In genomic region chr13:64684685-64685431, GRCh38 we compare ENCODE assay signal across 1 cellular context.
A peak's percentile ranks its signal among the peaks of the same experiment; 100 is the strongest.
TF ChIP-seq lines count a peak whose summit lies in the region.

No MANE protein-coding gene starts in this region.

TF ChIP-seq in H1, 55 proteins besides CTCF, POLR2A, EP300 and RAD21 (continued from another document):
- TF ChIP-seq BRCA1 (IDR thresholded peaks at IDR 0.05; ENCODE audit: low read depth, low read length) (no peak), HDAC2 (IDR thresholded peaks at IDR 0.05; ENCODE audit: borderline replicate concordance in 1 of 2, low read depth in 2 of 2, low read length in 2 of 2) (no peak; a peak in 1 of 4 replicates), GABPA (IDR thresholded peaks at IDR 0.05; ENCODE audit: borderline replicate concordance, insufficient read depth, low read length) (no peak), TCF12 (IDR thresholded peaks at IDR 0.05; ENCODE audit: low read depth, low read length) (no peak), EZH2 (IDR thresholded peaks at IDR 0.05; ENCODE audit: low read depth, low read length, severe bottlenecking) (no peak), JUN (IDR thresholded peaks at IDR 0.05; ENCODE audit: low read depth, low read length) (0 out of 2 replicates have a peak, but pooled peaks have one; percentile 13), SIX5 (IDR thresholded peaks at IDR 0.05; ENCODE audit: low read depth, low read length) (no peak), CHD2 (IDR thresholded peaks at IDR 0.05; ENCODE audit: low read length) (no peak), RFX5 (IDR thresholded peaks at IDR 0.05; ENCODE audit: borderline replicate concordance, low read depth, low read length) (no peak), ATF2 (IDR thresholded peaks at IDR 0.05; ENCODE audit: low read length) (no peak), CHD1 (IDR thresholded peaks at IDR 0.05; ENCODE audit: low read depth, low read length) (no peak), E2F6 (IDR thresholded peaks at IDR 0.05) (no peak), CREB1 (IDR thresholded peaks at IDR 0.05) (no peak), TBP (IDR thresholded peaks at IDR 0.05; ENCODE audit: low read depth, low read length) (no peak), SAP30 (IDR thresholded peaks at IDR 0.05; ENCODE audit: insufficient read depth, insufficient replicate concordance, low read length) (no peak), SRF (IDR thresholded peaks at IDR 0.05; ENCODE audit: low read depth, low read length) (no peak), TAF1 (IDR thresholded peaks at IDR 0.05; ENCODE audit: low read depth, low read length) (no peak), NANOG (IDR thresholded peaks at IDR 0.05; ENCODE audit: insufficient read depth, low read depth, low read length, poor library complexity, severe bottlenecking) (peak; percentile 58), POLR2AphosphoS5 (IDR thresholded peaks at IDR 0.05; ENCODE audit: low read depth, low read length) (no peak), RBBP5 (IDR thresholded peaks at IDR 0.05; ENCODE audit: borderline replicate concordance, low read depth, low read length) (no peak), SP2 (IDR thresholded peaks at IDR 0.05; ENCODE audit: low read length) (no peak), MAX (IDR thresholded peaks at IDR 0.05) (peak; percentile 32; the same call in 1 of the 2 replicates), ZNF274 (IDR thresholded peaks at IDR 0.05; ENCODE audit: borderline replicate concordance, extremely low read depth, low read length) (no peak), PHF8 (conservative IDR thresholded peaks at IDR 0.05; ENCODE audit: low read depth, low read length) (no peak), CEBPB (IDR thresholded peaks at IDR 0.05; ENCODE audit: low read depth, low read length) (no peak), NRF1 (IDR thresholded peaks at IDR 0.05; ENCODE audit: low read depth, low read length) (no peak), RXRA (IDR thresholded peaks at IDR 0.05; ENCODE audit: insufficient read depth, low read depth, low read length) (no peak), ASH2L (IDR thresholded peaks at IDR 0.05; ENCODE audit: low read length) (peak; percentile 30), CBX5 (IDR thresholded peaks at IDR 0.05; ENCODE audit: low read depth, low read length) (no peak), SUZ12 (IDR thresholded peaks at IDR 0.05; ENCODE audit: low read length) (no peak), KDM5A (IDR thresholded peaks at IDR 0.05; ENCODE audit: low read length) (no peak), CTBP2 (IDR thresholded peaks at IDR 0.05; ENCODE audit: borderline replicate concordance, insufficient read depth, insufficient read length, low read length) (no peak), POU5F1 (IDR thresholded peaks at IDR 0.05; ENCODE audit: low read depth, low read length) (no peak), HDAC6 (IDR thresholded peaks at IDR 0.05; ENCODE audit: low read depth, low read length) (no peak), CHD7 (IDR thresholded peaks at IDR 0.05; ENCODE audit: insufficient replicate concordance, low read length) (peak; percentile 72), TAF7 (optimal IDR thresholded peaks at IDR 0.05; ENCODE audit: borderline replicate concordance, low read depth, low read length) (no peak), FOSL1 (IDR thresholded peaks at IDR 0.05; ENCODE audit: insufficient read depth, low read depth, low read length) (no peak), TEAD4 (IDR thresholded peaks at IDR 0.05; ENCODE audit: low read depth, low read length) (no peak), JUND (IDR thresholded peaks at IDR 0.05; ENCODE audit: low read length) (peak; percentile 3; the same call in 1 of the 2 replicates), BCL11A (IDR thresholded peaks at IDR 0.05; ENCODE audit: low read depth in 2 of 2, low read length in 2 of 2) (no peak), ATF3 (IDR thresholded peaks at IDR 0.05; ENCODE audit: insufficient read depth, low read depth, low read length) (no peak), KDM1A (IDR thresholded peaks at IDR 0.05; ENCODE audit: borderline replicate concordance, low read length) (no peak), KDM4A (IDR thresholded peaks at IDR 0.05; ENCODE audit: low read depth, low read length, severe bottlenecking) (no peak), BACH1 (IDR thresholded peaks at IDR 0.05; ENCODE audit: low read length) (no peak), SP4 (IDR thresholded peaks at IDR 0.05; ENCODE audit: low read length) (no peak)
